ENCODE assay signal across 36 cellular contexts in genomic region chr4:58475097-58475496, GRCh38.
"Had no signal": no experiment of that assay in that cellular context is flagged by ENCODE, and none has a peak within 500 bp of the region (broad histone marks: within the 10 kb centered on the region; RNA-seq: fewer than 3 reads in every experiment).

No MANE protein-coding gene starts in this region.

- H3K27ac Mint-ChIP-seq: activated B cell treated with CpG ODN at 0.5 μM for 24 hours; activated CD4-positive, alpha-beta memory T cell treated with anti-CD3 and anti-CD28 coated beads for 36 hours; activated CD4-positive, alpha-beta T cell treated with anti-CD3 and anti-CD28 coated beads, Interleukin-2, amount 10 ng/mL, durations not matched to agents 24 days and 14 days; activated CD8-positive, alpha-beta T cell treated with anti-CD3 and anti-CD28 coated beads for 36 hours; activated naive CD4-positive, alpha-beta T cell treated with anti-CD3 and anti-CD28 coated beads for 36 hours; activated naive CD4-positive, alpha-beta T cell treated with anti-CD3 and anti-CD28 coated beads, Interleukin-2, amount 50 U/mL, for 72 hours; activated naive CD8-positive, alpha-beta T cell treated with anti-CD3 and anti-CD28 coated beads for 36 hours; activated T-cell treated with anti-CD3 and anti-CD28 coated beads, Interleukin-2, amount 50 U/mL, for 72 hours; activated T-helper 1 cell treated with anti-CD3 and anti-CD28 coated beads, Interleukin-12 subunit alpha, Interleukin-12 subunit beta, Interleukin-2, Interleukin-4 antibody, amounts not matched to agents 30 ng/mL and 10 ng/mL and 1 ng/mL, durations not matched to agents 14 hours and 24 hours and 36 hours; activated T-helper 17 cell treated with anti-CD3 and anti-CD28 coated beads, Interleukin-2, amount 50 U/mL, for 72 hours; T-helper 2 cell treated with Interferon-gamma antibody and Interleukin-4, amounts not matched to agents 5 μg/mL and 100 μg/mL, for 36 hours had no signal

- H3K27me3 ChIP-seq: adrenal gland, body of pancreas, brain microvascular endothelial cell, breast epithelium had no signal

- FAIRE-seq: astrocyte, colon, TTC549 had no signal

- H3K4me3 ChIP-seq: adrenal gland, body of pancreas, breast epithelium had no signal

- H3K4me1 Mint-ChIP-seq: activated B cell treated with CpG ODN at 0.5 μM for 24 hours; activated CD4-positive, alpha-beta T cell treated with anti-CD3 and anti-CD28 coated beads, Interleukin-2, amount 10 ng/mL, durations not matched to agents 24 days and 14 days; activated naive CD8-positive, alpha-beta T cell treated with anti-CD3 and anti-CD28 coated beads for 36 hours; activated T-helper 17 cell treated with anti-CD3 and anti-CD28 coated beads, Interleukin-2, amount 50 U/mL, for 72 hours had no signal

- H3K9me3 ChIP-seq: adrenal gland, body of pancreas, breast epithelium had no signal

- H3K27me3 Mint-ChIP-seq: activated B cell treated with CpG ODN at 0.5 μM for 24 hours; activated CD4-positive, alpha-beta memory T cell treated with anti-CD3 and anti-CD28 coated beads for 36 hours; activated CD4-positive, alpha-beta T cell treated with anti-CD3 and anti-CD28 coated beads, Interleukin-2, amount 10 ng/mL, durations not matched to agents 24 days and 14 days; activated CD8-positive, alpha-beta T cell treated with anti-CD3 and anti-CD28 coated beads for 36 hours; activated naive CD8-positive, alpha-beta T cell treated with anti-CD3 and anti-CD28 coated beads for 36 hours; activated T-helper 17 cell treated with anti-CD3 and anti-CD28 coated beads, Interleukin-2, amount 50 U/mL, for 72 hours had no signal

- H3K4me3 Mint-ChIP-seq: activated B cell treated with CpG ODN at 0.5 μM for 24 hours; activated CD4-positive, alpha-beta memory T cell treated with anti-CD3 and anti-CD28 coated beads for 36 hours; activated CD4-positive, alpha-beta T cell treated with anti-CD3 and anti-CD28 coated beads, Interleukin-2, amount 10 ng/mL, durations not matched to agents 24 days and 14 days; activated CD8-positive, alpha-beta T cell treated with anti-CD3 and anti-CD28 coated beads for 36 hours; activated naive CD4-positive, alpha-beta T cell treated with anti-CD3 and anti-CD28 coated beads for 36 hours; activated naive CD8-positive, alpha-beta T cell treated with anti-CD3 and anti-CD28 coated beads for 36 hours; activated T-cell treated with anti-CD3 and anti-CD28 coated beads, Interleukin-2, amount 50 U/mL, for 4 hours; activated T-cell treated with anti-CD3 and anti-CD28 coated beads, Interleukin-2, amount 50 U/mL, for 72 hours; activated T-helper 1 cell treated with anti-CD3 and anti-CD28 coated beads, Interleukin-12 subunit alpha, Interleukin-12 subunit beta, Interleukin-2, Interleukin-4 antibody, amounts not matched to agents 30 ng/mL and 10 ng/mL and 1 ng/mL, durations not matched to agents 14 hours and 24 hours and 36 hours; activated T-helper 17 cell treated with anti-CD3 and anti-CD28 coated beads, Interleukin-2, amount 50 U/mL, for 72 hours; T-helper 2 cell treated with Interferon-gamma antibody and Interleukin-4, amounts not matched to agents 5 μg/mL and 100 μg/mL, for 36 hours had no signal

- H3K4me1 ChIP-seq: adrenal gland, body of pancreas, breast epithelium had no signal

- H3K27ac ChIP-seq: adrenal gland, body of pancreas, brain microvascular endothelial cell, breast epithelium, VCaP had no signal

- H3K36me3 Mint-ChIP-seq: activated CD4-positive, alpha-beta memory T cell treated with anti-CD3 and anti-CD28 coated beads for 36 hours; activated naive CD4-positive, alpha-beta T cell treated with anti-CD3 and anti-CD28 coated beads, Interleukin-2, amount 50 U/mL, for 72 hours; activated naive CD8-positive, alpha-beta T cell treated with anti-CD3 and anti-CD28 coated beads for 36 hours had no signal

- DNase-seq: activated B cell treated with CpG ODN at 0.5 μM for 24 hours; activated CD4-positive, alpha-beta memory T cell treated with anti-CD3 and anti-CD28 coated beads for 36 hours; activated CD4-positive, alpha-beta T cell treated with anti-CD3 and anti-CD28 coated beads for 4 hours; activated CD4-positive, alpha-beta T cell treated with anti-CD3 and anti-CD28 coated beads, Interleukin-2, amount 10 ng/mL, durations not matched to agents 24 days and 14 days; activated CD4-positive, alpha-beta T cell treated with anti-CD3 and anti-CD28 coated beads, Interleukin-2, amount 50 U/mL, for 1 hour; activated CD4-positive, alpha-beta T cell treated with anti-CD3 and anti-CD28 coated beads, Interleukin-2, amount 50 U/mL, for 4 hours; activated CD4-positive, CD25-positive, alpha-beta regulatory T cell treated with anti-CD3 and anti-CD28 coated beads, Interleukin-2, amount 50 U/mL, for 72 hours; activated CD8-positive, alpha-beta memory T cell treated with anti-CD3 and anti-CD28 coated beads, Interleukin-2, amount 50 U/mL, for 4 hours; activated CD8-positive, alpha-beta T cell treated with anti-CD3 and anti-CD28 coated beads for 36 hours; activated effector memory CD4-positive, alpha-beta T cell treated with anti-CD3 and anti-CD28 coated beads, Interleukin-2, amount 50 U/mL, for 16 hours; activated gamma-delta T cell treated with Interleukin-2 at 50 U/mL for 16 hours; activated naive CD4-positive, alpha-beta T cell; activated naive CD4-positive, alpha-beta T cell treated with anti-CD3 and anti-CD28 coated beads for 36 hours; activated naive CD4-positive, alpha-beta T cell treated with anti-CD3 and anti-CD28 coated beads, Interleukin-2, amount 50 U/mL, for 16 hours; activated naive CD8-positive, alpha-beta T cell treated with anti-CD3 and anti-CD28 coated beads for 36 hours; activated T-cell treated with anti-CD3 and anti-CD28 coated beads for 4 hours; activated T-cell treated with anti-CD3 and anti-CD28 coated beads, Interleukin-2, amount 50 U/mL, for 1 hour; activated T-cell treated with anti-CD3 and anti-CD28 coated beads, Interleukin-2, amount 50 U/mL, for 4 hours; activated T-cell treated with anti-CD3 and anti-CD28 coated beads, Interleukin-2, amount 50 U/mL, for 72 hours; adrenal gland; amniotic stem cell; aorta; body of pancreas; brain microvascular endothelial cell; central memory CD4-positive, alpha-beta T cell; T-helper 2 cell; T-helper 9 cell had no signal

- H3K36me3 ChIP-seq: adrenal gland, brain microvascular endothelial cell, breast epithelium had no signal

- H3K9me3 Mint-ChIP-seq: activated B cell treated with CpG ODN at 0.5 μM for 24 hours had no signal

- ATAC-seq: activated CD8-positive, alpha-beta T cell treated with anti-CD3 and anti-CD28 coated beads for 36 hours; activated naive CD4-positive, alpha-beta T cell treated with anti-CD3 and anti-CD28 coated beads, Interleukin-2, amount 50 U/mL, for 72 hours; activated T-cell treated with anti-CD3 and anti-CD28 coated beads, Interleukin-2, amount 50 U/mL, for 4 hours; activated T-cell treated with anti-CD3 and anti-CD28 coated beads, Interleukin-2, amount 50 U/mL, for 72 hours; activated T-helper 17 cell treated with anti-CD3 and anti-CD28 coated beads, Interleukin-2, amount 50 U/mL, for 72 hours; body of pancreas had no signal
